In the genomic region with DNA sequence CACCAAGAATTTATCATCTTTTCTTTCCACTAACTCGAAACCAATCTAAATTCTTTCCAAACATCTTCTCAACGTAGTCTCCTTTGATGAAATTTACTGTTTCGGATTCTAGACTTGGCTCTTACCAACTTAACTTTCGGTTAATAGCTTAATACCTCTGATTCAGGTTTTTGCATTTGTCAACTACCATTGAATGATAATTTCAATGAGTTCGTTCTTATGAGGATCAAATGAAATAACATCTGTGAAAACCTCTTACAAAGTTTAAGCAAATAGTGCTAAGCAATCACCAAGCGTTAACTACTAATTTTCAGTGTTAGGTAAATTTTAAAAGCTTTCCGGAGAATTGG, we compare ENCODE assay signal across 8 cellular contexts. TPM values are rescaled to one million over a fixed set of nuclear protein-coding genes. Genes with fewer than 3 reads are reported as not detected.
DNase-seq lines count a peak whose midpoint lies in the region; ATAC-seq and TF ChIP-seq lines count a peak whose summit lies in the region.

No MANE protein-coding gene starts in this region.

- DNase-seq in stimulated activated naive CD8-positive, alpha-beta T cell treated with anti-CD3 and anti-CD28 coated beads, Interleukin-15, Interleukin-2, amounts not matched to agents 100 U/mL and 50 U/mL, for 24 hours: no peak
- no peak for DNase-seq in brain microvascular endothelial cell
- DNase-seq in mucosa of descending colon: no peak
- DNase-seq in SHP77 (lab: John Stamatoyannopoulos, UW): no peak
- no peak for DNase-seq in DMS79 treated with DMSO at 0.1 percent for 48 hours (lab: John Stamatoyannopoulos, UW)

- ATAC-seq in stimulated activated naive CD8-positive, alpha-beta T cell treated with anti-CD3 and anti-CD28 coated beads, Interleukin-15, Interleukin-2, amounts not matched to agents 100 U/mL and 50 U/mL, for 24 hours: no peak
- ATAC-seq in mucosa of descending colon: no peak
- ATAC-seq in GM19023 (IDR thresholded peaks at IDR 0.05; ENCODE audit: unreplicated experiment): no peak
- ATAC-seq in HG02610 (IDR thresholded peaks at IDR 0.05; ENCODE audit: unreplicated experiment): no peak

- peak overlapping the region; percentile 85 for H3K4me3 ChIP-seq in brain microvascular endothelial cell (ENCODE audit: low read depth, low read length)
- peak overlapping the region; percentile 92 for H3K4me3 ChIP-seq in mucosa of descending colon

- peak overlapping the region; percentile 90 for H3K27ac Mint-ChIP-seq in stimulated activated naive CD8-positive, alpha-beta T cell treated with anti-CD3 and anti-CD28 coated beads, Interleukin-15, Interleukin-2, amounts not matched to agents 100 ng/mL and 50 ng/mL, for 24 hours

- no peaks in the 10 kb centered on the region for H3K27me3 Mint-ChIP-seq in stimulated activated naive CD8-positive, alpha-beta T cell treated with anti-CD3 and anti-CD28 coated beads, Interleukin-15, Interleukin-2, amounts not matched to agents 100 ng/mL and 50 ng/mL, for 24 hours

- H3K4me3 Mint-ChIP-seq in stimulated activated naive CD8-positive, alpha-beta T cell treated with anti-CD3 and anti-CD28 coated beads, Interleukin-15, Interleukin-2, amounts not matched to agents 100 ng/mL and 50 ng/mL, for 24 hours: peak overlapping the region; percentile 93

- peaks cover 17% of the 10 kb centered on the region for H3K4me1 ChIP-seq in mucosa of descending colon (ENCODE audit: low read depth)

- no peaks in the 10 kb centered on the region for H3K9me3 ChIP-seq in mucosa of descending colon

- H3K36me3 Mint-ChIP-seq in stimulated activated naive CD8-positive, alpha-beta T cell treated with anti-CD3 and anti-CD28 coated beads, Interleukin-15, Interleukin-2, amounts not matched to agents 100 ng/mL and 50 ng/mL, for 24 hours (ENCODE audit: low read depth): peaks cover 9% of the 10 kb centered on the region

- peaks cover 36% of the 10 kb centered on the region for H3K4me1 Mint-ChIP-seq in stimulated activated naive CD8-positive, alpha-beta T cell treated with anti-CD3 and anti-CD28 coated beads, Interleukin-15, Interleukin-2, amounts not matched to agents 100 ng/mL and 50 ng/mL, for 24 hours (ENCODE audit: low read depth)

- TF ChIP-seq CTCF in brain microvascular endothelial cell (IDR thresholded peaks at IDR 0.05; ENCODE audit: low read depth, low read length, missing control alignments): no peak
- no peak for TF ChIP-seq CTCF in mucosa of descending colon (IDR thresholded peaks at IDR 0.05)

- no peaks in the 10 kb centered on the region for H3K36me3 ChIP-seq in brain microvascular endothelial cell (replicated peaks)
- H3K36me3 ChIP-seq in mucosa of descending colon (ENCODE audit: low read depth): no peaks in the 10 kb centered on the region

- H3K9me3 Mint-ChIP-seq in stimulated activated naive CD8-positive, alpha-beta T cell treated with anti-CD3 and anti-CD28 coated beads, Interleukin-15, Interleukin-2, amounts not matched to agents 100 ng/mL and 50 ng/mL, for 24 hours: no peaks in the 10 kb centered on the region

- in situ Hi-C loops in brain microvascular endothelial cell (cut with HindIII; ENCODE audit: low pct_ligation_motif_present, low sequenced_read_pairs): no loop called here

- no peaks in the 10 kb centered on the region for H3K27me3 ChIP-seq in brain microvascular endothelial cell (replicated peaks)

- peak overlapping the region; percentile 77 for H3K27ac ChIP-seq in brain microvascular endothelial cell

- intact Hi-C loops in mucosa of descending colon (cut with DNase I, micrococcal nuclease): no loop called here

RNA-seq across cellular contexts. Expression of gene NRBP1, which starts 0.6 kb away (rescaled TPM):
- total RNA-seq in mucosa of descending colon: 100 to 1,000 TPM in 1 of 3 donors, 10 to 100 TPM in 2; 68.4 to 104 (median 87.6) TPM

RNA-seq across cellular contexts. Expression of gene KRTCAP3, which starts 14.3 kb away (rescaled TPM):
- total RNA-seq in mucosa of descending colon: 10 to 100 TPM; 43.9 to 93.4 (median 85.1) TPM

RNA-seq across cellular contexts. Expression of gene PPM1G, which starts 18.4 kb away (rescaled TPM):
- 10 to 100 TPM; 53.4 to 64.1 (median 59.6) TPM for total RNA-seq in mucosa of descending colon

RNA-seq across cellular contexts. Expression of gene ZNF513, which starts 47.3 kb away (rescaled TPM):
- 10 to 100 TPM; 22.6 to 32.0 (median 25.4) TPM for total RNA-seq in mucosa of descending colon

RNA-seq across cellular contexts. Expression of gene SNX17, which starts 57.4 kb away (rescaled TPM):
- 10 to 100 TPM; 85.5 to 94.4 (median 91.0) TPM for total RNA-seq in mucosa of descending colon
